Comparison of ENCODE assay signal across 9 cellular contexts in the genomic region with DNA sequence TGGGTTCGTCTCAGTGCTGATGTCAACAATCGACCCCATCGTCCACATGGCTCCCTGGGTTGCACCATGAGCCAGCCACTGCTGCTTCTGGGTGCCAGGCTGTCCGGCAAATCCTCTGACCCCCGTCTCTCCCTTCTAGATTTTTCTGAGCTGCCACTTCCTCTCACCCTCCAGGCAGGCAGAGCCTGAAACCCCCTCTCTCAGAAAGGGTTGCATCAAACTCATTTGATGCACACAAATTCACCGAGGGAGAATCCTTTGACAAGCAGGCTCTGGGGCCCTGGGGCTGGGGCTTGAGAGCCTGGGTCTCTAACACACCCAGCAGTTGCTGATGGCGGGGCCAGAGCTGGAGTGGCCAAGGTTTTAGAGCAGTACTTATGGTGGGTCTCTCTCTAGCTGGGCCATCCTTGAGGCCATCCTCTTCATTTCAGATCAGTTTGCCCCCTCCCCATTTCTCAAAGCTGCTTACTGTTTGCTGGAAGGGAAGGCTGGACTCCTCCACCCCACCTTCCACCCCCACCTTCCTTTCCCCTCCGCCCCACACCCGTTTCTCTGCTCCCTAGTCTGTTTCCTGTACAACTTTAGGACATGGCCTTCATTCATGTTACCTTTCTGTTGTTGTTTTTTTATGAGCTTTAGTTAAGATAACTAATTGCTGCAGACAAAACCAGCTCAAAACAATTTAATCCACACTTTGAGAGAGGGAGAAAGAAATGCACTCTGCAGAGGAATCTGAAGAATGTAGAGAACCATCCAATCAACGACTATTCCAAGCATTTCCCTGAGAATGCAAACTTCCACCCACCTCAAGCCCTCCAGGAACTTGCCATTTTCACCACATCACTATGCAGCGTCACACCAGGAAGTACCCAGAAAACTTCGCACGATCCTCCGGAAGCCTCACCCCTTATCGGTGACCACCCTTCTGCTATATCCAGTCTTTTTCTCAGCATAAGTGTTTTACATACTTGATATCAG.
DNase-seq lines count a peak whose midpoint lies in the region; ATAC-seq and TF ChIP-seq lines count a peak whose summit lies in the region.
"Had no signal": no experiment of that assay in that cellular context is flagged by ENCODE, and none has a peak within 500 bp of the region (broad histone marks: within the 10 kb centered on the region; RNA-seq: fewer than 3 reads in every experiment).

No MANE protein-coding gene starts in this region.

- H3K9me3 ChIP-seq in mucosa of rectum (ENCODE audit: control insufficient read depth in 2 of 2, low read length in 2 of 2) (no peaks in the 10 kb centered on the region), ascending aorta (no peaks in the 10 kb centered on the region)

- H3K27ac ChIP-seq in mucosa of rectum (ENCODE audit: low read depth in 2 of 2, low read length in 2 of 2) (peak overlapping the region; percentile 46 to 76), ascending aorta (no peak overlapping the region), coronary artery (no peak overlapping the region)

- TF ChIP-seq EP300 in Ishikawa (IDR thresholded peaks at IDR 0.05; ENCODE audit: borderline replicate concordance) = no peak

- H3K27me3 ChIP-seq in mucosa of rectum (ENCODE audit: control insufficient read depth in 2 of 2, insufficient read depth in 2 of 2, low read length in 2 of 2) (no peaks in the 10 kb centered on the region), ascending aorta (no peaks in the 10 kb centered on the region)

- H3K27me3 Mint-ChIP-seq in brain = peaks cover 10% of the 10 kb centered on the region

- no peak overlapping the region for H3K4me3 ChIP-seq in mucosa of rectum (ENCODE audit: low read length in 2 of 2)
- no peak overlapping the region for H3K4me3 ChIP-seq in ascending aorta
- H3K4me3 ChIP-seq in coronary artery = no peak overlapping the region

- no peak for TF ChIP-seq RAD21 in Ishikawa (IDR thresholded peaks at IDR 0.05; ENCODE audit: low read depth)

- H3K4me3 Mint-ChIP-seq in brain = no peak overlapping the region

- intact Hi-C loops in ascending aorta (cut with DNase I) = no loop called here

- peaks cover 16% of the 10 kb centered on the region for H3K4me1 Mint-ChIP-seq in brain

- ATAC-seq in HG03135 (IDR thresholded peaks at IDR 0.05; ENCODE audit: unreplicated experiment) = no peak
- ATAC-seq in activated CD4-positive, CD25-positive, alpha-beta regulatory T cell treated with anti-CD3 and anti-CD28 coated beads, Interleukin-2, amount 50 U/mL, for 24 hours = no peak
- ATAC-seq: left colon had no signal

- H3K9ac ChIP-seq in mucosa of rectum (ENCODE audit: low read depth in 1 of 2, low read length in 2 of 2) = no peak overlapping the region

- peak overlapping the region in 3 of 5 experiments; percentile 46 to 56 (median 51) for H3K27ac Mint-ChIP-seq in brain

- H3K36me3 ChIP-seq in mucosa of rectum (ENCODE audit: control insufficient read depth in 2 of 2, insufficient read depth in 2 of 2, low read length in 2 of 2) = no peaks in the 10 kb centered on the region
- no peaks in the 10 kb centered on the region for H3K36me3 ChIP-seq in ascending aorta

- DNase-seq in CD1c-positive myeloid dendritic cell (ENCODE audit: extremely low spot score) (peak; percentile 70), ascending aorta (ENCODE audit: low spot score in 2 of 2) (no peak), coronary artery (ENCODE audit: low spot score) (no peak)
- DNase-seq: left colon had no signal

- peaks cover 7% of the 10 kb centered on the region in 2 donors for H3K4me1 ChIP-seq in mucosa of rectum (ENCODE audit: control insufficient read depth in 2 of 2, insufficient read depth in 2 of 2, low read length in 2 of 2)
- H3K4me1 ChIP-seq in ascending aorta = no peaks in the 10 kb centered on the region

- peaks cover 0 to 4% (median 0%) of the 10 kb centered on the region in 5 experiments for H3K9me3 Mint-ChIP-seq in brain

- TF ChIP-seq CTCF in brain (conservative IDR thresholded peaks at IDR 0.05) (no peak), ascending aorta (IDR thresholded peaks at IDR 0.05) (no peak), coronary artery (IDR thresholded peaks at IDR 0.05) (no peak)

- no peaks in the 10 kb centered on the region for H3K36me3 Mint-ChIP-seq in brain

TF ChIP-seq in Ishikawa, 13 proteins besides CTCF, POLR2A, EP300 and RAD21:
- TF ChIP-seq YY1 (IDR thresholded peaks at IDR 0.05; ENCODE audit: low read depth) (no peak), TEAD4 (IDR thresholded peaks at IDR 0.05) (peak; percentile 80)

Comparison
In these comparisons a context has a peak if more than half of its experiments do, and no peak if none do; other contexts are left out.
1. H3K27ac ChIP-seq: peak in mucosa of rectum (2 of 2); none in ascending aorta (0 of 2) and coronary artery (0 of 2).